Comparison of ENCODE assay signal across 12 cellular contexts in the genomic region with DNA sequence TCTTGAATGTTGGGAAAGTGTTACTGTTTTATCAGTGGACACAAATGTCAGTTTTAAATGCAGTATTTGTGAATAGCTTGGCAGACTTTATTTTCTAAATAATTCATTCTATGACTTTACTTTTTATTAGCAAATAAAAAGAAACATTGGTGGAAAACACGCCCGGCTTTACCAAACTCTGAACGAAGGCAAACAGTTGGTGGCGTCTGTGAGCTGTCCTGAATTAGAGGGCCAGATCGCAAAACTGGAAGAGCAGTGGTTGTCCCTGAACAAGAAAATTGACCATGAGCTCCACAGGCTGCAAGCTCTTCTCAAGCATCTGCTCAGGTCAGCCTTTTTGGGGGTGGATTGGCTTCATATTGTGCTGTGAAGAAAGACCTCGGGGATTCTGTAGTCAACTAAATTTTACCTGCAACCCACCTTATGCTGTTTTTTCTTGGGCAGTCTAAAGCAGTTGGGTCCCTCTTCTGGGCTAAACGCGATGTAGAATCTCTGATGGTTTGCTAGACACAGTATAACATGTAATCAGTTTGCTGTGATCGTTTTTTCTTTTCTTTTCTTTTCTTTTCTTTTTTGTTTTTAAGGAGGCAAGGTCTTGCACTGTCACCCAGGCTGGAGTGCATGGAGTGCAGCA.
DNase-seq lines count a peak whose midpoint lies in the region; ATAC-seq, FAIRE-seq and TF ChIP-seq lines count a peak whose summit lies in the region.
"Had no signal": no experiment of that assay in that cellular context is flagged by ENCODE, and none has a peak within 500 bp of the region (broad histone marks: within the 10 kb centered on the region; RNA-seq: fewer than 3 reads in every experiment).

No MANE protein-coding gene starts in this region.

- H3K9ac ChIP-seq in H9 (ENCODE audit: extremely low read depth, insufficient read length, low read length): no peak overlapping the region

- no peaks in the 10 kb centered on the region for H3K9me3 Mint-ChIP-seq in H9
- no peaks in the 10 kb centered on the region for H3K9me3 Mint-ChIP-seq in activated T-cell treated with anti-CD3 and anti-CD28 coated beads, Interleukin-2, amount 50 U/mL, for 4 hours

- H3K9me3 ChIP-seq in H9 (ENCODE audit: control insufficient read depth, low read depth, low read length) (no peaks in the 10 kb centered on the region), adrenal gland (replicated peaks in 1 of 3) (no peaks in the 10 kb centered on the region), aorta (ENCODE audit: control insufficient read depth, low read length) (no peaks in the 10 kb centered on the region)
- H3K9me3 ChIP-seq: esophagus muscularis mucosa, suprapubic skin had no signal

- H2BK15ac ChIP-seq in H9 (ENCODE audit: low read depth, low read length): no peak overlapping the region

- H3K23ac ChIP-seq in H9 (ENCODE audit: insufficient read length, low read depth, low read length): no peak overlapping the region

- peak overlapping the region in 1 of 3 experiments; percentile 26; a peak in 1 of 7 replicates for H3K27ac Mint-ChIP-seq in H9

- TF ChIP-seq POLR2A in adrenal gland (IDR thresholded peaks at IDR 0.05): no peak

- no peak overlapping the region for H2BK12ac ChIP-seq in H9 (ENCODE audit: insufficient read length, low read depth, low read length)

- no CpG with 5 or more reads among the region's 9 CpGs for WGBS in H9 (ENCODE audit: extremely low coverage, insufficient read length, low lambda C conversion rate)
- 58 to 72% (median 64%) methylated on average over 9 of the region's 9 CpGs for WGBS in adrenal gland, 4 donors
- WGBS in aorta, 2 donors: 81 to 88% methylated on average over 9 of the region's 9 CpGs

- no peaks in the 10 kb centered on the region for H3K27me3 Mint-ChIP-seq in H9 (ENCODE audit: low read depth)
- H3K27me3 Mint-ChIP-seq in activated T-cell treated with anti-CD3 and anti-CD28 coated beads, Interleukin-2, amount 50 U/mL, for 4 hours (ENCODE audit: low read depth): no peaks in the 10 kb centered on the region

- H3T11ph ChIP-seq in H9 (ENCODE audit: low read length): no peak overlapping the region

- peaks cover 11 to 43% (median 23%) of the 10 kb centered on the region in 3 experiments; a peak in 6 of 7 replicates for H3K36me3 Mint-ChIP-seq in H9 (ENCODE audit: insufficient read depth in 1 of 3, low read depth in 3 of 3)
- peaks cover 36% of the 10 kb centered on the region for H3K36me3 Mint-ChIP-seq in activated T-cell treated with anti-CD3 and anti-CD28 coated beads, Interleukin-2, amount 50 U/mL, for 4 hours (ENCODE audit: insufficient read depth)

- no peak for ATAC-seq in aorta (ENCODE audit: low FRiP score)
- no peak for ATAC-seq in activated T-cell treated with anti-CD3 and anti-CD28 coated beads, Interleukin-2, amount 50 U/mL, for 4 hours

- no peak overlapping the region for H3K4ac ChIP-seq in H9 (ENCODE audit: low read depth, low read length)

- no peak overlapping the region for H4K8ac ChIP-seq in H9 (replicated peaks; ENCODE audit: insufficient read length, low read depth, low read length)

- no peak overlapping the region for H4K91ac ChIP-seq in H9 (ENCODE audit: insufficient read length, low read depth, low read length)

- no peaks in the 10 kb centered on the region for H4K20me1 ChIP-seq in H9 (ENCODE audit: control insufficient read depth, insufficient read depth, insufficient read length)

- DNase-seq in D721Med (ENCODE audit: insufficient read length, low spot score) (no peak), H9 (no peak), adrenal gland (peak; percentile 51 to 72 (median 65)), kidney epithelial cell (ENCODE audit: low read depth) (no peak), NK-92 (lab: John Stamatoyannopoulos, UW; ENCODE audit: unreplicated experiment) (no peak), aorta (no peak)
- DNase-seq in NK-92 treated with Interleukin-12 subunit alpha and Interleukin-12 subunit beta, amount 100 ng/mL, for 24 hours (lab: John Stamatoyannopoulos, UW): no peak
- DNase-seq in activated T-cell treated with anti-CD3 and anti-CD28 coated beads, Interleukin-2, amount 50 U/mL, for 4 hours: no peak
- DNase-seq: activated gamma-delta T cell, NCI-H2029 treated with DMSO at 0.1 percent for 48 hours had no signal

- H3K18ac ChIP-seq in H9 (ENCODE audit: insufficient read length, low read depth, low read length): no peak overlapping the region

- H3K36me3 ChIP-seq in adrenal gland (replicated peaks in 1 of 2): peaks cover 0 to 8% of the 10 kb centered on the region in 2 donors
- peaks cover 2% of the 10 kb centered on the region for H3K36me3 ChIP-seq in kidney epithelial cell (ENCODE audit: control insufficient read depth, insufficient read depth, low read length)
- H3K36me3 ChIP-seq in aorta (ENCODE audit: control insufficient read depth in 1 of 2, insufficient read depth in 2 of 2, low read length in 1 of 2): peaks cover 10% of the 10 kb centered on the region in 2 donors

- H3K23me2 ChIP-seq in H9 (ENCODE audit: insufficient read length, low read depth, low read length, poor library complexity, severe bottlenecking): no peaks in the 10 kb centered on the region

- H3K79me2 ChIP-seq in H9 (ENCODE audit: insufficient read depth, low read length): no peaks in the 10 kb centered on the region

- no peak overlapping the region for H3K4me3 Mint-ChIP-seq in H9
- no peak overlapping the region for H3K4me3 Mint-ChIP-seq in activated T-cell treated with anti-CD3 and anti-CD28 coated beads, Interleukin-2, amount 50 U/mL, for 4 hours

- H2BK5ac ChIP-seq in H9 (ENCODE audit: insufficient read length, low read length): no peak overlapping the region

- no peak for FAIRE-seq in D721Med (lab: Jason Lieb, UNC)

- intact Hi-C loops in adrenal gland (cut with DNase I) (loop anchor here in 1 of 2 donors (5.0 kb wide), 1 partner anchor 165 kb away; no protein-coding TSS in a partner anchor), aorta (cut with DNase I) (no loop called here)

- no peak overlapping the region for H2BK120ac ChIP-seq in H9 (ENCODE audit: low read depth, low read length, poor library complexity, severe bottlenecking)

- no peaks in the 10 kb centered on the region for H3K27me3 ChIP-seq in H9 (ENCODE audit: insufficient read depth, low read length)
- no peaks in the 10 kb centered on the region for H3K27me3 ChIP-seq in adrenal gland
- H3K27me3 ChIP-seq in kidney epithelial cell (ENCODE audit: control insufficient read depth, insufficient read depth, low read length): no peaks in the 10 kb centered on the region
- H3K27me3 ChIP-seq in aorta (ENCODE audit: control insufficient read depth in 1 of 2, insufficient read depth in 2 of 2, low read length in 1 of 2): no peaks in the 10 kb centered on the region
- H3K27me3 ChIP-seq: esophagus muscularis mucosa, suprapubic skin had no signal

- H3K56ac ChIP-seq in H9 (ENCODE audit: insufficient read length, low read depth, low read length): no peak overlapping the region

- no peak overlapping the region for H3K14ac ChIP-seq in H9 (ENCODE audit: insufficient read depth, low read length)

- H3K79me1 ChIP-seq in H9 (ENCODE audit: insufficient read depth, low read depth, low read length, poor library complexity, severe bottlenecking): no peaks in the 10 kb centered on the region

- H3K4me2 ChIP-seq in H9 (ENCODE audit: insufficient read depth, insufficient read length, low read length): no peak overlapping the region

- no peak overlapping the region for H2AFZ ChIP-seq in H9 (ENCODE audit: low read length)

- H3K4me1 ChIP-seq in H9 (ENCODE audit: insufficient read depth, low read length) (no peaks in the 10 kb centered on the region), adrenal gland (replicated peaks in 1 of 2) (no peaks in the 10 kb centered on the region), aorta (ENCODE audit: control insufficient read depth in 1 of 2, insufficient read depth in 2 of 2, low read length in 2 of 2) (no peaks in the 10 kb centered on the region)
- H3K4me1 ChIP-seq: esophagus muscularis mucosa, suprapubic skin had no signal

- H3K27ac ChIP-seq in H9 (ENCODE audit: insufficient read length, low read depth, low read length) (no peak overlapping the region), adrenal gland (no peak overlapping the region), aorta (ENCODE audit: low read depth in 1 of 2, low read length in 2 of 2) (no peak overlapping the region)
- H3K27ac ChIP-seq: esophagus muscularis mucosa, suprapubic skin had no signal

- no peaks in the 10 kb centered on the region for H3K4me1 Mint-ChIP-seq in H9
- no peaks in the 10 kb centered on the region for H3K4me1 Mint-ChIP-seq in activated T-cell treated with anti-CD3 and anti-CD28 coated beads, Interleukin-2, amount 50 U/mL, for 4 hours (ENCODE audit: low read depth)

- H2BK20ac ChIP-seq in H9 (ENCODE audit: low read depth, low read length, poor library complexity, severe bottlenecking): no peak overlapping the region

- TF ChIP-seq CTCF in D721Med (IDR thresholded peaks at IDR 0.05; ENCODE audit: insufficient read depth, missing control alignments) (peak; percentile 27), H9 (conservative IDR thresholded peaks at IDR 0.05) (peak; percentile 60), adrenal gland (IDR thresholded peaks at IDR 0.05) (peak; percentile 29 to 67 (median 60)), kidney epithelial cell (IDR thresholded peaks at IDR 0.05; ENCODE audit: insufficient read depth, low read length, poor library complexity, severe bottlenecking) (peak; percentile 6)

- H3K4me3 ChIP-seq in adrenal gland (no peak overlapping the region), kidney epithelial cell (ENCODE audit: low read depth, low read length) (no peak overlapping the region), aorta (ENCODE audit: low read length in 2 of 2) (no peak overlapping the region)
- H3K4me3 ChIP-seq: esophagus muscularis mucosa, suprapubic skin had no signal

- no peak overlapping the region for H4K5ac ChIP-seq in H9 (ENCODE audit: insufficient read length, low read depth, low read length)

- H2AK5ac ChIP-seq in H9 (ENCODE audit: insufficient read length, low read length): no peak overlapping the region

Comparison
In these comparisons a context has a peak if more than half of its experiments do, and no peak if none do; other contexts are left out.
1. DNase-seq: peak in adrenal gland (7 of 7); none in D721Med (single experiment), H9 (single experiment), kidney epithelial cell (single experiment), NK-92 treated with Interleukin-12 subunit alpha and Interleukin-12 subunit beta, amount 100 ng/mL, for 24 hours (single experiment), NK-92 (single experiment), aorta (0 of 2) and activated T-cell treated with anti-CD3 and anti-CD28 coated beads, Interleukin-2, amount 50 U/mL, for 4 hours (single experiment).
2. CTCF ChIP-seq: peak in every context shown above with its lines; median percentile 60 in H9; 60 in adrenal gland; 27 in D721Med; 6 in kidney epithelial cell.